ENCODE assay signal across 9 cellular contexts in the genomic region with DNA sequence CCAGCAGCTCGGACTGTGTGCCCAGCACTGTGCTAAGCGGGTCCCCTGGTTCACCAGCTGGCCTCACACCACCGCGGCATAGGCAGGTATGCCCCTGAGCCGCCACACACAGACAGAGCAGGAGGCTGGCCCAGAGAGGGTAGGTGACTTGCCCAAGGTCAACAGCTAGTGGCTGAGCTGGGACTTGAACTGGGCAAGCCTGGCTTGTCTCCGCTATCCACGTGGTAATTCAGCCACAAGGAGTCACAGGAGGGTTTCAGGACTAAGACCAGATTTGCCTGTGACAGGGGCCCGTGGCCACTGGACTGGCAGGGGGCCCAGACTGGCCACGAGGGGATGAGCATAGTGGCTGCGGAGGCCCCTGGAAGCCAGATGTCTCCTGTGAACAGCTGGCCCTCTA. TPM values are rescaled to one million over a fixed set of nuclear protein-coding genes. Genes with fewer than 3 reads are reported as not detected.
DNase-seq lines count a peak whose midpoint lies in the region; ATAC-seq and TF ChIP-seq lines count a peak whose summit lies in the region.
"Had no signal": no experiment of that assay in that cellular context is flagged by ENCODE, and none has a peak within 500 bp of the region (broad histone marks: within the 10 kb centered on the region; RNA-seq: fewer than 3 reads in every experiment).

No MANE protein-coding gene starts in this region.

- TF ChIP-seq POLR2A in suprapubic skin (IDR thresholded peaks at IDR 0.05): no peak

- H2AK5ac ChIP-seq in mesendoderm (ENCODE audit: low read length): no peak overlapping the region

- H3K27me3 Mint-ChIP-seq in dendritic cell treated with granulocyte-macrophage colony-stimulating factor and Interleukin-4, amounts not matched to agents 40 ng/mL and 50 ng/mL, for 4 days: peaks cover 3% of the 10 kb centered on the region
- H3K27me3 Mint-ChIP-seq in activated naive CD4-positive, alpha-beta T cell treated with anti-CD3 and anti-CD28 coated beads for 36 hours (ENCODE audit: low read depth): no peaks in the 10 kb centered on the region
- H3K27me3 Mint-ChIP-seq: activated T-cell treated with anti-CD3 and anti-CD28 coated beads, Interleukin-2, amount 50 U/mL, for 24 hours had no signal

- H3K4me1 ChIP-seq in mesodermal cell (ENCODE audit: control insufficient read depth, insufficient read depth, low read length, poor library complexity, severe bottlenecking) (peaks cover 63% of the 10 kb centered on the region), suprapubic skin (peaks cover 90% of the 10 kb centered on the region), mesendoderm (ENCODE audit: control insufficient read depth, low read depth, low read length) (no peaks in the 10 kb centered on the region)

- no peak for ATAC-seq in GM21717 (IDR thresholded peaks at IDR 0.05; ENCODE audit: unreplicated experiment)
- no peak for ATAC-seq in GM19395 (IDR thresholded peaks at IDR 0.05; ENCODE audit: unreplicated experiment)

- H4K5ac ChIP-seq in mesendoderm (ENCODE audit: low read length): no peak overlapping the region

- H3K56ac ChIP-seq in mesendoderm (ENCODE audit: low read length): no peak overlapping the region

- peaks cover 34% of the 10 kb centered on the region for H3K79me1 ChIP-seq in mesendoderm (ENCODE audit: low read length)

- TF ChIP-seq EP300 in suprapubic skin (IDR thresholded peaks at IDR 0.05): no peak

- H3K27ac ChIP-seq in mesodermal cell (ENCODE audit: low read depth, low read length, severe bottlenecking) (peak overlapping the region; percentile 96), suprapubic skin (peak overlapping the region; percentile 95), mesendoderm (ENCODE audit: low read depth, low read length) (no peak overlapping the region)

- H3K36me3 Mint-ChIP-seq in dendritic cell treated with granulocyte-macrophage colony-stimulating factor and Interleukin-4, amounts not matched to agents 40 ng/mL and 50 ng/mL, for 4 days (ENCODE audit: low read depth): peaks cover 89% of the 10 kb centered on the region
- H3K36me3 Mint-ChIP-seq in activated naive CD4-positive, alpha-beta T cell treated with anti-CD3 and anti-CD28 coated beads for 36 hours (ENCODE audit: low read depth): peaks cover 3% of the 10 kb centered on the region

- no peak overlapping the region for H3K23ac ChIP-seq in mesendoderm (ENCODE audit: low read length)

- H3K4ac ChIP-seq in mesendoderm (ENCODE audit: low read depth, low read length): no peak overlapping the region

- H3K9me3 ChIP-seq in mesodermal cell (ENCODE audit: control insufficient read depth, low read length): no peaks in the 10 kb centered on the region
- H3K9me3 ChIP-seq in suprapubic skin: no peaks in the 10 kb centered on the region

- 81 to 96% methylated on average over 8 to 10 of the region's 10 CpGs for WGBS in mesodermal cell (ENCODE audit: insufficient coverage in 2 of 2), 2 experiments
- WGBS in suprapubic skin: 51% methylated on average over 4 of the region's 10 CpGs
- WGBS in mesendoderm (ENCODE audit: extremely low coverage, insufficient coverage, low lambda C conversion rate): no CpG with 5 or more reads among the region's 10 CpGs

- peaks cover 80% of the 10 kb centered on the region for H3K79me2 ChIP-seq in mesendoderm (ENCODE audit: control insufficient read depth, insufficient read depth, low read length)

- no peak overlapping the region for H3K9ac ChIP-seq in mesendoderm (ENCODE audit: low read length)

- no peaks in the 10 kb centered on the region for H3K9me3 Mint-ChIP-seq in dendritic cell treated with granulocyte-macrophage colony-stimulating factor and Interleukin-4, amounts not matched to agents 40 ng/mL and 50 ng/mL, for 4 days
- H3K9me3 Mint-ChIP-seq in activated naive CD4-positive, alpha-beta T cell treated with anti-CD3 and anti-CD28 coated beads for 36 hours: no peaks in the 10 kb centered on the region
- H3K9me3 Mint-ChIP-seq: activated T-cell treated with anti-CD3 and anti-CD28 coated beads, Interleukin-2, amount 50 U/mL, for 24 hours had no signal

- intact Hi-C loops in dendritic cell treated with granulocyte-macrophage colony-stimulating factor and Interleukin-4, amounts not matched to agents 40 ng/mL and 50 ng/mL, for 4 days (cut with micrococcal nuclease): no loop called here
- intact Hi-C loops in activated naive CD4-positive, alpha-beta T cell treated with anti-CD3 and anti-CD28 coated beads for 36 hours (cut with micrococcal nuclease): no loop called here

- H3K36me3 ChIP-seq in mesodermal cell (ENCODE audit: control insufficient read depth, insufficient read depth, low read length): peaks cover 14% of the 10 kb centered on the region
- H3K36me3 ChIP-seq in suprapubic skin: no peaks in the 10 kb centered on the region
- H3K36me3 ChIP-seq in mesendoderm (ENCODE audit: control insufficient read depth, insufficient read depth, low read length): peaks cover 1% of the 10 kb centered on the region

- H3K4me2 ChIP-seq in mesendoderm (ENCODE audit: low read length): no peak overlapping the region

- H2BK15ac ChIP-seq in mesendoderm (replicated peaks; ENCODE audit: low read depth): no peak overlapping the region

- TF ChIP-seq CTCF in LNCaP clone FGC (IDR thresholded peaks at IDR 0.05; ENCODE audit: control insufficient read depth, extremely low read depth, insufficient read depth) (no peak), suprapubic skin (IDR thresholded peaks at IDR 0.05) (no peak)

- no peak overlapping the region for H3K18ac ChIP-seq in mesendoderm (ENCODE audit: low read length)

- no peak overlapping the region for H2BK5ac ChIP-seq in mesendoderm (ENCODE audit: low read length)

- no peak overlapping the region for H4K8ac ChIP-seq in mesendoderm (ENCODE audit: low read depth, low read length)

- H3K4me3 ChIP-seq in LNCaP clone FGC (ENCODE audit: low read depth, low read length): peak overlapping the region; percentile 71; the same call in 1 of the 2 replicates
- H3K4me3 ChIP-seq in mesodermal cell (ENCODE audit: extremely low read depth, insufficient read depth, low read length, poor library complexity, severe bottlenecking): no peak overlapping the region
- H3K4me3 ChIP-seq in suprapubic skin: no peak overlapping the region
- no peak overlapping the region for H3K4me3 ChIP-seq in mesendoderm (ENCODE audit: low read length)

- peak overlapping the region; percentile 84 for H3K27ac Mint-ChIP-seq in dendritic cell treated with granulocyte-macrophage colony-stimulating factor and Interleukin-4, amounts not matched to agents 40 ng/mL and 50 ng/mL, for 4 days
- no peak overlapping the region for H3K27ac Mint-ChIP-seq in activated naive CD4-positive, alpha-beta T cell treated with anti-CD3 and anti-CD28 coated beads for 36 hours

- DNase-seq in LNCaP clone FGC (ENCODE audit: low read depth) (no peak), suprapubic skin (ENCODE audit: low spot score in 2 of 2) (peak in 1 of 2 donors; percentile 73), mesendoderm (no peak)
- no peak for DNase-seq in activated naive CD4-positive, alpha-beta T cell treated with anti-CD3 and anti-CD28 coated beads for 36 hours
- DNase-seq: activated T-cell treated with anti-CD3 and anti-CD28 coated beads, Interleukin-2, amount 50 U/mL, for 24 hours had no signal

- CTCF ChIA-PET in activated naive CD4-positive, alpha-beta T cell treated with anti-CD3 and anti-CD28 coated beads for 36 hours (lab: Charles Lee): interaction anchor here (1.0 to 1.7 kb wide), 2 partner anchors 172 to 251 kb away, joined by 3 to 4 read pairs; no protein-coding TSS in a partner anchor

- H3K27me3 ChIP-seq in suprapubic skin (no peaks in the 10 kb centered on the region), mesendoderm (ENCODE audit: insufficient read depth, low read length, poor library complexity) (no peaks in the 10 kb centered on the region)

- peaks cover 75% of the 10 kb centered on the region for H3K4me1 Mint-ChIP-seq in dendritic cell treated with granulocyte-macrophage colony-stimulating factor and Interleukin-4, amounts not matched to agents 40 ng/mL and 50 ng/mL, for 4 days (ENCODE audit: low read depth)
- peaks cover 49% of the 10 kb centered on the region for H3K4me1 Mint-ChIP-seq in activated naive CD4-positive, alpha-beta T cell treated with anti-CD3 and anti-CD28 coated beads for 36 hours (ENCODE audit: low read depth)

- no peak overlapping the region for H3K4me3 Mint-ChIP-seq in dendritic cell treated with granulocyte-macrophage colony-stimulating factor and Interleukin-4, amounts not matched to agents 40 ng/mL and 50 ng/mL, for 4 days
- no peak overlapping the region for H3K4me3 Mint-ChIP-seq in activated naive CD4-positive, alpha-beta T cell treated with anti-CD3 and anti-CD28 coated beads for 36 hours
- H3K4me3 Mint-ChIP-seq: activated T-cell treated with anti-CD3 and anti-CD28 coated beads, Interleukin-2, amount 50 U/mL, for 24 hours had no signal

- H2BK120ac ChIP-seq in mesendoderm (ENCODE audit: low read depth, low read length): no peak overlapping the region

RNA-seq across cellular contexts. Expression of a gene that starts 47.7 kb away (rescaled TPM):
- 156 TPM for polyA plus RNA-seq in mesodermal cell (2013, experiment 1 of 2)
- polyA plus RNA-seq in mesodermal cell (2013, experiment 2 of 2): 115 TPM
- total RNA-seq in suprapubic skin: 100 to 1,000 TPM; 111 to 264 (median 187) TPM
- 129 TPM for polyA plus RNA-seq in mesendoderm (2013, experiment 1 of 2)
- polyA plus RNA-seq in mesendoderm (2013, experiment 2 of 2): 129 TPM
- 100 to 1,000 TPM; 102 TPM for total RNA-seq in activated naive CD4-positive, alpha-beta T cell treated with anti-CD3 and anti-CD28 coated beads for 36 hours
